Comparison of ENCODE assay signal across 9 cellular contexts in the genomic region with DNA sequence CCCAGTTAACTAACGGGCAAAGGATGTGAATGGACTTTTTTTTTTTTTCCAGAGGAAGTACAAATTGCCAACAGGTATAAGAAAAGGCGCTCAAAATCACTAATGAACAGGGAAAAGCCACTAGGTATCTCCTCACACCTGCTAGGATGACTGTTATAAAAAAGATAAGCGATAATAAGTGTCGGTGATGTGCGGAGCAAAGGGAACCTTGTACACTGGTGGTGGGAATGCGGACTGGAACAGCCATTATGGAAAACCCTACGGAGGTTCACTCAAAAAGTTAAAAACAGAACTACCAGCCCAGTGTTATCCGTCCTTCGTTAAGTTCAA. TPM values are rescaled to one million over a fixed set of nuclear protein-coding genes. Genes with fewer than 3 reads are reported as not detected.
DNase-seq lines count a peak whose midpoint lies in the region; ATAC-seq, FAIRE-seq and TF ChIP-seq lines count a peak whose summit lies in the region.
"Had no signal": no experiment of that assay in that cellular context is flagged by ENCODE, and none has a peak within 500 bp of the region (broad histone marks: within the 10 kb centered on the region; RNA-seq: fewer than 3 reads in every experiment).

No MANE protein-coding gene starts in this region.

- H3K4me3 ChIP-seq in fibroblast of villous mesenchyme (ENCODE audit: low read depth, low read length), result peak overlapping the region; percentile 56
- H3K4me3 ChIP-seq in pancreas, result peak overlapping the region; percentile 33 to 76 (median 68)

- no peaks in the 10 kb centered on the region for H3K27me3 ChIP-seq in pancreas

- no peaks in the 10 kb centered on the region for H3K36me3 ChIP-seq in ES-I3 (ENCODE audit: insufficient read depth, low read length)
- no peaks in the 10 kb centered on the region for H3K36me3 ChIP-seq in pancreas

- DNase-seq in fibroblast of villous mesenchyme (ENCODE audit: low read depth), result no peak
- no peak for DNase-seq in pancreas
- no peak for DNase-seq in DMS 273 (lab: John Stamatoyannopoulos, UW; ENCODE audit: unreplicated experiment)
- DNase-seq in NCI-H1436 treated with DMSO at 0.1 percent for 48 hours (lab: John Stamatoyannopoulos, UW), result no peak

- H3K4me1 ChIP-seq in ES-I3 (ENCODE audit: insufficient read depth, low read length), result peaks cover 10% of the 10 kb centered on the region
- H3K4me1 ChIP-seq in pancreas, result peaks cover 0 to 9% (median 0%) of the 10 kb centered on the region in 3 donors

- peak overlapping the region; percentile 87 for H3K9ac ChIP-seq in ES-I3 (ENCODE audit: low read depth, low read length)

- TF ChIP-seq CTCF in VCaP (conservative IDR thresholded peaks at IDR 0.05), result no peak
- TF ChIP-seq CTCF in fibroblast of villous mesenchyme (IDR thresholded peaks at IDR 0.05; ENCODE audit: insufficient read depth, low read depth, low read length), result no peak
- no peak for TF ChIP-seq CTCF in pancreas (IDR thresholded peaks at IDR 0.05)

- no peak for FAIRE-seq in pancreas (lab: Jason Lieb, UNC)

- H3K27ac ChIP-seq in VCaP (peak overlapping the region; percentile 49; the same call in 1 of the 2 replicates), pancreas (peak overlapping the region; percentile 73 to 97 (median 92))

- ATAC-seq in pancreas (no peak), GM19463 (IDR thresholded peaks at IDR 0.05; ENCODE audit: unreplicated experiment) (no peak), GM18907 (IDR thresholded peaks at IDR 0.05; ENCODE audit: unreplicated experiment) (no peak)

- intact Hi-C loops in pancreas (cut with DNase I), result no loop called here

- no peaks in the 10 kb centered on the region for H3K9me3 ChIP-seq in ES-I3 (ENCODE audit: control insufficient read depth, insufficient read depth, low read length)
- H3K9me3 ChIP-seq in pancreas, result no peaks in the 10 kb centered on the region

- WGBS in pancreas, 2 donors, result 61 to 67% methylated on average over 9 of the region's 9 CpGs

RNA-seq across cellular contexts. Expression of a gene that starts 0.8 kb away (rescaled TPM):
- total RNA-seq in fibroblast of villous mesenchyme, result 123 and 148 TPM in 2 replicates
- total RNA-seq in pancreas, result 10 to 100 TPM in 2 of 6 donors, 1 to 10 TPM in 4; 3.5 to 19.0 (median 4.5) TPM
- polyA plus RNA-seq in pancreas, result 1 to 10 TPM; 5.6 to 7.9 TPM

RNA-seq across cellular contexts. Expression of a gene that starts 55.9 kb away (rescaled TPM):
- total RNA-seq in fibroblast of villous mesenchyme, result not detected in 2 replicates
- total RNA-seq in pancreas, result not detected
- not detected for polyA plus RNA-seq in pancreas
- total RNA-seq: RPMI7951 had no signal
